ENCODE assay signal across 20 cellular contexts in genomic region chr9:2262371-2262770, GRCh38.
"Had no signal": no experiment of that assay in that cellular context is flagged by ENCODE, and none has a peak within 500 bp of the region (broad histone marks: within the 10 kb centered on the region; RNA-seq: fewer than 3 reads in every experiment).

No MANE protein-coding gene starts in this region.

- H3K27me3 ChIP-seq: colonic mucosa, heart left ventricle, sigmoid colon, stomach, thyroid gland, uterus had no signal

- H3K9me3 Mint-ChIP-seq: naive thymus-derived CD8-positive, alpha-beta T cell had no signal

- H3K9me3 ChIP-seq: colonic mucosa, heart left ventricle, mucosa of descending colon, psoas muscle, sigmoid colon, stomach, thyroid gland, uterus had no signal

- H3K4me3 Mint-ChIP-seq: naive thymus-derived CD8-positive, alpha-beta T cell; type B pancreatic cell had no signal

- H3K27me3 Mint-ChIP-seq: type B pancreatic cell had no signal

- H3K4me1 ChIP-seq: colonic mucosa, sigmoid colon had no signal

- H3K4me3 ChIP-seq: colonic mucosa, heart left ventricle, lung, mucosa of descending colon, psoas muscle, sigmoid colon, skin epidermis, stomach, thyroid gland, uterus had no signal

- H3K36me3 Mint-ChIP-seq: naive thymus-derived CD8-positive, alpha-beta T cell; type B pancreatic cell had no signal

- H3K27ac Mint-ChIP-seq: type B pancreatic cell had no signal

- H3K27ac ChIP-seq: colonic mucosa, heart left ventricle, psoas muscle, sigmoid colon, stomach, thyroid gland had no signal

- H3K36me3 ChIP-seq: colonic mucosa, heart left ventricle, sigmoid colon, stomach, thyroid gland, uterus had no signal

- DNase-seq: colonic mucosa; dermis blood vessel endothelial cell; erythroblast; heart left ventricle; hippocampal formation; left colon; left ventricle myocardium superior; mesendoderm; mucosa of descending colon; naive thymus-derived CD8-positive, alpha-beta T cell; psoas muscle; sigmoid colon; stimulated activated CD4-positive, alpha-beta T cell treated with anti-CD3 and anti-CD28 coated beads, Interleukin-2, amount 100 ng/mL, for 24 hours; stimulated activated naive CD4-positive, alpha-beta T cell; stomach; uterus had no signal
